29 cellular contexts compared by ENCODE assay signal in the genomic region with DNA sequence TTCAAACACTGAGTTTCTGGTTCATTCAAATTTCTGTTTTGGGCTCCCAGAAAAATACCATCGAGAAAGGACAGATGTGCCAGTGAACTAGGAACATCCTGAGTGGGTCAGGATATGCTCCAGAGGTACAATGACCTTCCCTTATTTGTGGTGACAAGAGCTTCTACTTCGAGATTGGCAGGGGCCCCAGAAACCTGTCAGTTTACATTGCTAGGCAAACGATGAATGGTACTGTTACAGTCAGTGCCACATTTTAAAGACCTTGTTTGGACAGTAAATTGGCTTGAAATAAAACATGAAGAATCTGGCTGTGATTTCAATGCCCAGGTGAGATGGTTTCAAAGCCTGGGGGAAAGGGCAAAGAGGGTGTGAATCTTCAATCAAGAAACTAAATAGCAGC.
A peak's percentile ranks its signal among the peaks of the same experiment; 100 is the strongest.
DNase-seq lines count a peak whose midpoint lies in the region; ATAC-seq lines count a peak whose summit lies in the region.
"Had no signal": no experiment of that assay in that cellular context is flagged by ENCODE, and none has a peak within 500 bp of the region (broad histone marks: within the 10 kb centered on the region; RNA-seq: fewer than 3 reads in every experiment).

No MANE protein-coding gene starts in this region.

- WGBS in esophagus, 2 donors, result 24 to 32% methylated on average over 3 of the region's 3 CpGs

- H3K9me3 ChIP-seq in esophagus (ENCODE audit: control insufficient read depth in 2 of 2, insufficient read depth in 1 of 2, low read depth in 1 of 2, low read length in 1 of 2), result no peaks in the 10 kb centered on the region
- H3K9me3 ChIP-seq: BE2C, Peyer's patch, right lobe of liver, thoracic aorta had no signal

- H3K27ac ChIP-seq in esophagus (ENCODE audit: low read depth in 2 of 2, low read length in 1 of 2), result peak overlapping the region; percentile 20 to 49
- H3K27ac ChIP-seq: Peyer's patch, right lobe of liver, thoracic aorta had no signal

- H3K4me3 ChIP-seq in esophagus (ENCODE audit: low read depth in 1 of 2, low read length in 2 of 2), result no peak overlapping the region
- H3K4me3 ChIP-seq: Peyer's patch, right lobe of liver, thoracic aorta had no signal

- ATAC-seq in left colon (no peak), GM21526 (IDR thresholded peaks at IDR 0.05; ENCODE audit: low FRiP score, unreplicated experiment) (no peak)
- ATAC-seq: CD8-positive, alpha-beta T cell; effector memory CD8-positive, alpha-beta T cell; right lobe of liver had no signal

- intact Hi-C loops in left colon (cut with DNase I, micrococcal nuclease), result no loop called here

- H3K27me3 ChIP-seq in esophagus (ENCODE audit: control insufficient read depth in 1 of 2, insufficient read depth in 2 of 2, low read length in 2 of 2), result no peaks in the 10 kb centered on the region
- H3K27me3 ChIP-seq: BE2C, Peyer's patch, right lobe of liver had no signal

- DNase-seq in DMS153 (lab: John Stamatoyannopoulos, UW), result peak; percentile 73
- DNase-seq in NCI-H1105 (lab: John Stamatoyannopoulos, UW), result peak; percentile 15
- peak; percentile 41 for DNase-seq in NCI-H446 treated with DMSO at 0.1 percent for 48 hours (lab: John Stamatoyannopoulos, UW)
- DNase-seq in left colon, result no peak
- no peak for DNase-seq in effector CD8-positive, alpha-beta T cell (lab: John Stamatoyannopoulos, UW)
- DNase-seq: activated CD4-positive, alpha-beta memory T cell treated with anti-CD3 and anti-CD28 coated beads for 36 hours; activated CD4-positive, alpha-beta T cell treated with anti-CD3 and anti-CD28 coated beads for 1 hour; activated CD8-positive, alpha-beta memory T cell treated with anti-CD3 and anti-CD28 coated beads, Interleukin-2, amount 50 U/mL, for 4 hours; activated naive CD4-positive, alpha-beta T cell treated with Interleukin-2 at 50 U/mL for 16 hours; BE2C; CD8-positive, alpha-beta T cell; central memory CD4-positive, alpha-beta T cell; cortex of kidney; DMS53; effector memory CD8-positive, alpha-beta T cell; H7; head of caudate nucleus; KBM-7; MM.1S; naive B cell; NCI-H1436 treated with DMSO at 0.1 percent for 48 hours; NCI-H510A treated with DMSO at 0.1 percent for 48 hours; Peyer's patch; right lobe of liver; SHP77 treated with DMSO at 0.1 percent for 48 hours; stimulated activated CD8-positive, alpha-beta memory T cell treated with anti-CD3 and anti-CD28 coated beads, Interleukin-4, amount 100 ng/mL, for 48 hours had no signal

- peaks cover 0 to 5% of the 10 kb centered on the region in 2 donors for H3K4me1 ChIP-seq in esophagus (ENCODE audit: control insufficient read depth in 2 of 2, insufficient read depth in 2 of 2, low read length in 1 of 2)
- H3K4me1 ChIP-seq: BE2C, Peyer's patch, right lobe of liver had no signal

- H3K36me3 ChIP-seq in esophagus (ENCODE audit: control insufficient read depth in 2 of 2, insufficient read depth in 2 of 2, low read length in 1 of 2), result no peaks in the 10 kb centered on the region
- H3K36me3 ChIP-seq: BE2C, Peyer's patch, right lobe of liver, thoracic aorta had no signal

Comparison
In these comparisons a context has a peak if more than half of its experiments do, and no peak if none do; other contexts are left out.
1. DNase-seq: peak in DMS153 (single experiment), NCI-H1105 (single experiment) and NCI-H446 treated with DMSO at 0.1 percent for 48 hours (single experiment); none in left colon (0 of 2) and effector CD8-positive, alpha-beta T cell (single experiment).